ENCODE assay signal across 26 cellular contexts in the genomic region with DNA sequence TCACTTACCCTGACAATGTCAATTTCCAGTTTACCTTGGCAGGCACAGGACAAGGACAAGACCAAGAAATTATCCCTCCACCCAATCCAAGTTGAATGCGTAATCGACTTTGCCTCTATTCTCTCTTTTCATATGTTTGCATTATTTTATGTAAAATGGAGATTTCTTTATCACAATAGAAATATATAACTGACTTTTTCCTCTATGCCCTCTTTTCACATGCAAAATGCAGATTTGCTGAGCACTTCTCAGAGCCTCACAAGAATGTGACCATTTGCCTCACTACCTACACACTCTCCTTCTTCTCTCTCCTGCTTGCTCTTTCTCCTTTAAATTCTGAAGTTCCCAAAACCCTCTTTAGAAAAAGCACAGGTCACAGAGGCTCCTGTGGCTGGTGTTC. TPM values are rescaled to one million over a fixed set of nuclear protein-coding genes. Genes with fewer than 3 reads are reported as not detected.
A peak's percentile ranks its signal among the peaks of the same experiment; 100 is the strongest.
DNase-seq lines count a peak whose midpoint lies in the region; ATAC-seq, FAIRE-seq and TF ChIP-seq lines count a peak whose summit lies in the region.
"Had no signal": no experiment of that assay in that cellular context is flagged by ENCODE, and none has a peak within 500 bp of the region (broad histone marks: within the 10 kb centered on the region; RNA-seq: fewer than 3 reads in every experiment).

No MANE protein-coding gene starts in this region.

- H2BK12ac ChIP-seq in H9 (ENCODE audit: insufficient read length, low read depth, low read length) (no peak overlapping the region), H1 (ENCODE audit: low read depth, low read length) (no peak overlapping the region)

- H3K4me2 ChIP-seq in H9 (ENCODE audit: insufficient read depth, insufficient read length, low read length) = no peak overlapping the region
- H3K4me2 ChIP-seq in H1 (ENCODE audit: insufficient read depth in 1 of 2, low read depth in 2 of 2, low read length in 2 of 2) = no peak overlapping the region
- H3K4me2 ChIP-seq: A549; BLaER1 treated with 17β-estradiol and CSF1 and Interleukin-3, amounts not matched to agents 10 nM and 100 nM had no signal

- no peak for TF ChIP-seq EP300 in H1 (IDR thresholded peaks at IDR 0.05; ENCODE audit: borderline replicate concordance in 1 of 2, low read depth in 2 of 2, low read length in 2 of 2)

- H3K4me1 Mint-ChIP-seq in H9 = peaks cover 50 to 55% of the 10 kb centered on the region in 2 experiments

- H2BK15ac ChIP-seq in H9 (ENCODE audit: low read depth, low read length) = no peak overlapping the region
- no peak overlapping the region for H2BK15ac ChIP-seq in H1 (ENCODE audit: low read length)

- intact Hi-C loops in breast epithelium (cut with DNase I; ENCODE audit: low total_unique reads) = no loop called here

- no peak overlapping the region for H2BK120ac ChIP-seq in H9 (ENCODE audit: low read depth, low read length, poor library complexity, severe bottlenecking)
- no peak overlapping the region for H2BK120ac ChIP-seq in H1 (replicated peaks; ENCODE audit: low read depth, low read length)

- H2BK5ac ChIP-seq in H9 (ENCODE audit: insufficient read length, low read length) = no peak overlapping the region
- no peak overlapping the region for H2BK5ac ChIP-seq in H1 (ENCODE audit: low read depth, low read length)

- no peak overlapping the region for H3K23ac ChIP-seq in H9 (ENCODE audit: insufficient read length, low read depth, low read length)
- no peak overlapping the region for H3K23ac ChIP-seq in H1 (ENCODE audit: insufficient read length)

- H3K4me3 Mint-ChIP-seq in H9 = peak overlapping the region in 1 of 2 experiments; percentile 5; a peak in 1 of 5 replicates
- H3K4me3 Mint-ChIP-seq: CD14-positive monocyte; CD4-positive, alpha-beta T cell; CD8-positive, alpha-beta memory T cell; HFFc6 had no signal

- TF ChIP-seq RAD21 in H1 (IDR thresholded peaks at IDR 0.05 in 1 of 2, conservative IDR thresholded peaks at IDR 0.05 in 1 of 2; ENCODE audit: low read depth in 2 of 2, low read length in 2 of 2) = no peak

- no peak for DNase-seq in H9
- no peak for DNase-seq in H1 (ENCODE audit: low read depth in 1 of 2, low spot score in 2 of 2)
- DNase-seq in midbrain (lab: John Stamatoyannopoulos, UW) = no peak
- no peak for DNase-seq in breast epithelium (ENCODE audit: low spot score in 2 of 2)
- no peak for DNase-seq in omental fat pad (ENCODE audit: low spot score)
- DNase-seq: 8988T; ACHN; AML-193; BE2C; CD4-positive, alpha-beta T cell; CD8-positive, alpha-beta memory T cell; DMS 273 treated with DMSO at 0.1 percent for 48 hours; DMS79; EL; GDM1; GOT3; H7; HFFc6 had no signal

- H3K9me3 Mint-ChIP-seq in H9 = no peaks in the 10 kb centered on the region
- H3K9me3 Mint-ChIP-seq: CD14-positive monocyte; CD4-positive, alpha-beta T cell; CD8-positive, alpha-beta memory T cell; HFFc6 had no signal

- no peak overlapping the region for H3K4me3 ChIP-seq in HUES64 (ENCODE audit: low read length)
- H3K4me3 ChIP-seq in H1 (ENCODE audit: extremely low read depth in 1 of 4, insufficient read depth in 2 of 4, low read depth in 3 of 4, low read length in 4 of 4) = no peak overlapping the region
- H3K4me3 ChIP-seq in breast epithelium = no peak overlapping the region
- H3K4me3 ChIP-seq: A549; BLaER1 treated with 17β-estradiol and CSF1 and Interleukin-3, amounts not matched to agents 10 nM and 100 nM; GM12878 had no signal

- H2AFZ ChIP-seq in H9 (ENCODE audit: low read length) = no peak overlapping the region
- no peak overlapping the region for H2AFZ ChIP-seq in H1 (ENCODE audit: low read length)

- H3K27me3 ChIP-seq in H9 (ENCODE audit: insufficient read depth, low read length) = no peaks in the 10 kb centered on the region
- H3K27me3 ChIP-seq in HUES64 (ENCODE audit: insufficient read depth, low read length) = no peaks in the 10 kb centered on the region
- H3K27me3 ChIP-seq in H1 (replicated peaks in 1 of 4; ENCODE audit: control insufficient read depth in 3 of 4, extremely low read depth in 1 of 4, insufficient read depth in 3 of 4, low read length in 3 of 4) = no peaks in the 10 kb centered on the region
- H3K27me3 ChIP-seq in breast epithelium = no peaks in the 10 kb centered on the region
- H3K27me3 ChIP-seq: BLaER1 treated with 17β-estradiol and CSF1 and Interleukin-3, amounts not matched to agents 10 nM and 100 nM had no signal

- H2AK5ac ChIP-seq in H9 (ENCODE audit: insufficient read length, low read length) (no peak overlapping the region), H1 (ENCODE audit: low read depth, low read length) (no peak overlapping the region)

- no peaks in the 10 kb centered on the region for H4K20me1 ChIP-seq in H9 (ENCODE audit: control insufficient read depth, insufficient read depth, insufficient read length)
- H4K20me1 ChIP-seq in H1 (replicated peaks in 1 of 2; ENCODE audit: control insufficient read depth in 1 of 2, insufficient read depth in 2 of 2, low read length in 2 of 2) = no peaks in the 10 kb centered on the region
- H4K20me1 ChIP-seq: BLaER1 treated with 17β-estradiol and CSF1 and Interleukin-3, amounts not matched to agents 10 nM and 100 nM had no signal

- H3K18ac ChIP-seq in H9 (ENCODE audit: insufficient read length, low read depth, low read length) = no peak overlapping the region
- no peak overlapping the region for H3K18ac ChIP-seq in H1 (ENCODE audit: extremely low read depth, low read length)

- no peaks in the 10 kb centered on the region; the same call in 1 of the 2 replicates for H3K27me3 Mint-ChIP-seq in H9 (ENCODE audit: low read depth)

- H3K9ac ChIP-seq in H9 (ENCODE audit: extremely low read depth, insufficient read length, low read length) (no peak overlapping the region), HUES64 (ENCODE audit: low read depth, low read length) (no peak overlapping the region), H1 (replicated peaks in 1 of 4; ENCODE audit: extremely low read depth in 1 of 4, low read depth in 3 of 4, low read length in 3 of 4) (no peak overlapping the region)
- H3K9ac ChIP-seq: BLaER1 treated with 17β-estradiol and CSF1 and Interleukin-3, amounts not matched to agents 10 nM and 100 nM had no signal

- H2BK20ac ChIP-seq in H9 (ENCODE audit: low read depth, low read length, poor library complexity, severe bottlenecking) = no peak overlapping the region
- no peak overlapping the region for H2BK20ac ChIP-seq in H1 (ENCODE audit: low read length)

- H3K27ac ChIP-seq in H9 (ENCODE audit: insufficient read length, low read depth, low read length) (peak overlapping the region; percentile 16), HUES64 (ENCODE audit: low read depth, low read length) (peak overlapping the region; percentile 28; the same call in 1 of the 2 replicates), H1 (ENCODE audit: low read depth, low read length) (0 out of 2 replicates have a peak overlapping the region, but pooled peaks have one; percentile 40), breast epithelium (no peak overlapping the region)
- H3K27ac ChIP-seq: A549; BLaER1 treated with 17β-estradiol and CSF1 and Interleukin-3, amounts not matched to agents 10 nM and 100 nM had no signal

- no peak overlapping the region for H4K5ac ChIP-seq in H9 (ENCODE audit: insufficient read length, low read depth, low read length)
- no peak overlapping the region for H4K5ac ChIP-seq in H1 (ENCODE audit: insufficient read length, low read depth, low read length)

- H3K36me3 Mint-ChIP-seq in H9 (ENCODE audit: insufficient read depth in 1 of 3, low read depth in 3 of 3) = no peaks in the 10 kb centered on the region; a peak in 1 of 7 replicates
- H3K36me3 Mint-ChIP-seq: CD14-positive monocyte had no signal

- no peak for ATAC-seq in HG02678 (IDR thresholded peaks at IDR 0.05; ENCODE audit: unreplicated experiment)
- ATAC-seq in omental fat pad (ENCODE audit: low FRiP score) = no peak
- ATAC-seq: A549, GM12878 had no signal

- CTCF ChIA-PET in H1 (lab: Charles Lee; ENCODE audit: partially characterized antibody) = no interaction called here

- H3K4me1 ChIP-seq in H9 (ENCODE audit: insufficient read depth, low read length) (peaks cover 15% of the 10 kb centered on the region; the same call in 1 of the 2 replicates), HUES64 (ENCODE audit: insufficient read depth, low read length) (peaks cover 40% of the 10 kb centered on the region), H1 (replicated peaks in 1 of 4; ENCODE audit: control insufficient read depth in 3 of 4, insufficient read depth in 4 of 4, low read length in 3 of 4) (peaks cover 4 to 17% (median 16%) of the 10 kb centered on the region in 4 experiments; a peak in 6 of 7 replicates), breast epithelium (no peaks in the 10 kb centered on the region)
- H3K4me1 ChIP-seq: A549, BE2C had no signal

- H3K23me2 ChIP-seq in H9 (ENCODE audit: insufficient read length, low read depth, low read length, poor library complexity, severe bottlenecking) (no peaks in the 10 kb centered on the region), H1 (ENCODE audit: low read depth, low read length) (no peaks in the 10 kb centered on the region)

- no peak overlapping the region for H4K91ac ChIP-seq in H9 (ENCODE audit: insufficient read length, low read depth, low read length)
- no peak overlapping the region for H4K91ac ChIP-seq in H1 (replicated peaks; ENCODE audit: insufficient read length, low read length)

- H4K8ac ChIP-seq in H9 (replicated peaks; ENCODE audit: insufficient read length, low read depth, low read length) = no peak overlapping the region
- no peak overlapping the region for H4K8ac ChIP-seq in H1 (ENCODE audit: extremely low read depth, insufficient read depth, low read length)

- H3T11ph ChIP-seq in H9 (ENCODE audit: low read length) = no peak overlapping the region

- no peaks in the 10 kb centered on the region for H3K79me1 ChIP-seq in H9 (ENCODE audit: insufficient read depth, low read depth, low read length, poor library complexity, severe bottlenecking)
- no peaks in the 10 kb centered on the region for H3K79me1 ChIP-seq in H1 (ENCODE audit: low read depth, low read length)

- H3K27ac Mint-ChIP-seq in H9 = peak overlapping the region in 2 of 3 experiments; percentile 51 to 94; a peak in 5 of 7 replicates
- H3K27ac Mint-ChIP-seq: CD14-positive monocyte; CD4-positive, alpha-beta T cell; CD8-positive, alpha-beta memory T cell; HFFc6 had no signal

- H3K14ac ChIP-seq in H9 (ENCODE audit: insufficient read depth, low read length) (no peak overlapping the region), H1 (ENCODE audit: insufficient read length) (no peak overlapping the region)

- H3K79me2 ChIP-seq in H9 (ENCODE audit: insufficient read depth, low read length) (no peaks in the 10 kb centered on the region), H1 (ENCODE audit: control insufficient read depth in 1 of 2, insufficient read depth in 2 of 2, low read length in 2 of 2) (no peaks in the 10 kb centered on the region)

- H3K56ac ChIP-seq in H9 (ENCODE audit: insufficient read length, low read depth, low read length) (no peak overlapping the region), H1 (replicated peaks; ENCODE audit: insufficient read length, low read depth, low read length) (no peak overlapping the region)

- no peak overlapping the region for H3K4ac ChIP-seq in H9 (ENCODE audit: low read depth, low read length)
- H3K4ac ChIP-seq in H1 (replicated peaks; ENCODE audit: insufficient read length, low read depth, low read length) = no peak overlapping the region

- TF ChIP-seq POLR2A in H1 (IDR thresholded peaks at IDR 0.05; ENCODE audit: control extremely low read depth in 1 of 2, low read depth in 2 of 2, low read length in 2 of 2) (no peak), breast epithelium (IDR thresholded peaks at IDR 0.05) (no peak)

- TF ChIP-seq CTCF in H9 (conservative IDR thresholded peaks at IDR 0.05) = no peak
- TF ChIP-seq CTCF in H1 (IDR thresholded peaks at IDR 0.05; ENCODE audit: control extremely low read depth in 1 of 3, insufficient read depth in 1 of 3, low read depth in 1 of 3, low read length in 3 of 3) = no peak
- no peak for TF ChIP-seq CTCF in breast epithelium (IDR thresholded peaks at IDR 0.05)
- TF ChIP-seq CTCF in omental fat pad (IDR thresholded peaks at IDR 0.05) = no peak

- no CpG with 5 or more reads among the region's 2 CpGs for WGBS in H9 (ENCODE audit: extremely low coverage, insufficient read length, low lambda C conversion rate)
- 80% methylated on average over 1 of the region's 2 CpGs for WGBS in HUES64
- 71% methylated on average over 2 of the region's 2 CpGs; no CpG with 5 or more reads in 1 of the 2 experiments for WGBS in H1 (ENCODE audit: extremely low coverage in 1 of 2, insufficient coverage in 1 of 2, insufficient read length in 1 of 2, insufficient replicate concordance in 2 of 2, low coverage in 1 of 2, low lambda C conversion rate in 2 of 2, missing lambda C conversion rate in 1 of 2), 2 experiments

- no peaks in the 10 kb centered on the region for H3K9me3 ChIP-seq in H9 (ENCODE audit: control insufficient read depth, low read depth, low read length)
- no peaks in the 10 kb centered on the region for H3K9me3 ChIP-seq in HUES64 (ENCODE audit: insufficient read depth, low read depth, low read length)
- no peaks in the 10 kb centered on the region for H3K9me3 ChIP-seq in H1 (ENCODE audit: insufficient read depth in 2 of 2, low read depth in 1 of 2, low read length in 1 of 2)
- H3K9me3 ChIP-seq in breast epithelium = no peaks in the 10 kb centered on the region
- H3K9me3 ChIP-seq: A549; BE2C; BLaER1 treated with 17β-estradiol and CSF1 and Interleukin-3, amounts not matched to agents 10 nM and 100 nM had no signal

- POLR2A ChIA-PET in H1 (lab: Charles Lee; ENCODE audit: partially characterized antibody) = no interaction called here

- no peaks in the 10 kb centered on the region for H3K36me3 ChIP-seq in HUES64 (ENCODE audit: insufficient read depth, low read length)
- H3K36me3 ChIP-seq in H1 (ENCODE audit: control insufficient read depth in 2 of 4, insufficient read depth in 4 of 4, low read length in 3 of 4) = no peaks in the 10 kb centered on the region
- H3K36me3 ChIP-seq in breast epithelium = no peaks in the 10 kb centered on the region
- H3K36me3 ChIP-seq: BE2C; BLaER1 treated with 17β-estradiol and CSF1 and Interleukin-3, amounts not matched to agents 10 nM and 100 nM had no signal

- FAIRE-seq in H1 (lab: Jason Lieb, UNC) = no peak
- FAIRE-seq: A549, D721Med, GM12878, GM19239 had no signal

RNA-seq across cellular contexts. Expression of gene CYP3A43, which starts 15.1 kb away (rescaled TPM):
- total RNA-seq in H9 (2021) (not detected in 2 replicates), breast epithelium (not detected), omental fat pad (not detected)
- polyA plus RNA-seq in HUES64 (2013, experiment 1 of 2) = not detected
- polyA plus RNA-seq in HUES64 (2013, experiment 2 of 2) = not detected
- not detected in 2 replicates for total RNA-seq in H1 (2021; fragmentation: NEBNext Ultra II Directional; extraction: Animal tissue kit (Norgen Biotek cat#: 25700))
- 0.06 TPM in 1 of 2 replicates, not detected in the other for polyA plus RNA-seq in H1 (2011; rRNA removed)
- polyA plus RNA-seq in H1 (2011; cell fraction: cytosol; rRNA removed) = not detected
- 0.20 TPM for polyA plus RNA-seq in H1 (2011; cell fraction: nucleus; rRNA removed)
- polyA plus RNA-seq in H1 (2012, experiment 1 of 2) = not detected in 4 replicates
- polyA plus RNA-seq in H1 (2012, experiment 2 of 2) = not detected
- polyA plus RNA-seq in H1 (2013, experiment 1 of 2) = not detected
- not detected for polyA plus RNA-seq in H1 (2013, experiment 2 of 2)
- 0.15 TPM in 1 of 2 replicates, not detected in the other for polyA minus RNA-seq in H1 (2011; rRNA and poly(A)+ RNA removed)
- polyA minus RNA-seq in H1 (2011; cell fraction: cytosol; rRNA and poly(A)+ RNA removed) = not detected
- not detected for polyA minus RNA-seq in H1 (2011; cell fraction: nucleus; rRNA and poly(A)+ RNA removed)
- total RNA-seq: CD4-positive, alpha-beta T cell; CD8-positive, alpha-beta memory T cell; GM12878; H7; HFFc6 had no signal
- polyA plus RNA-seq: A549; CD14-positive monocyte; CD8-positive, alpha-beta memory T cell had no signal

RNA-seq across cellular contexts. Expression of gene OR2AE1, which starts 33.9 kb away (rescaled TPM):
- total RNA-seq in H9 (2021) (not detected in 2 replicates), breast epithelium (under 1 TPM; 0.32 to 0.98 (median 0.88) TPM), omental fat pad (1 to 10 TPM in 1 of 4 donors, under 1 TPM in 1, not detected in 2; 0.72 to 1.2 TPM)
- not detected for polyA plus RNA-seq in HUES64 (2013, experiment 1 of 2)
- not detected for polyA plus RNA-seq in HUES64 (2013, experiment 2 of 2)
- not detected in 2 replicates for total RNA-seq in H1 (2021; fragmentation: NEBNext Ultra II Directional; extraction: Animal tissue kit (Norgen Biotek cat#: 25700))
- polyA plus RNA-seq in H1 (2011; rRNA removed) = not detected in 2 replicates
- not detected for polyA plus RNA-seq in H1 (2011; cell fraction: cytosol; rRNA removed)
- polyA plus RNA-seq in H1 (2011; cell fraction: nucleus; rRNA removed) = not detected
- not detected in 4 replicates for polyA plus RNA-seq in H1 (2012, experiment 1 of 2)
- polyA plus RNA-seq in H1 (2012, experiment 2 of 2) = not detected
- not detected for polyA plus RNA-seq in H1 (2013, experiment 1 of 2)
- polyA plus RNA-seq in H1 (2013, experiment 2 of 2) = not detected
- polyA minus RNA-seq in H1 (2011; rRNA and poly(A)+ RNA removed) = not detected in 2 replicates
- not detected for polyA minus RNA-seq in H1 (2011; cell fraction: cytosol; rRNA and poly(A)+ RNA removed)
- not detected for polyA minus RNA-seq in H1 (2011; cell fraction: nucleus; rRNA and poly(A)+ RNA removed)
- total RNA-seq: CD4-positive, alpha-beta T cell; H7; HFFc6 had no signal
- polyA plus RNA-seq: CD14-positive monocyte; CD8-positive, alpha-beta memory T cell had no signal

RNA-seq across cellular contexts. Expression of gene CYP3A4, which starts 58.9 kb away (rescaled TPM):
- not detected in 2 replicates for total RNA-seq in H9 (2021)
- not detected for polyA plus RNA-seq in HUES64 (2013, experiment 1 of 2)
- polyA plus RNA-seq in HUES64 (2013, experiment 2 of 2) = not detected
- total RNA-seq in H1 (2021; fragmentation: NEBNext Ultra II Directional; extraction: Animal tissue kit (Norgen Biotek cat#: 25700)) = not detected in 2 replicates
- polyA plus RNA-seq in H1 (2011; rRNA removed) = not detected in 2 replicates
- polyA plus RNA-seq in H1 (2011; cell fraction: cytosol; rRNA removed) = not detected
- not detected for polyA plus RNA-seq in H1 (2011; cell fraction: nucleus; rRNA removed)
- polyA plus RNA-seq in H1 (2012, experiment 1 of 2) = not detected in 4 replicates
- not detected for polyA plus RNA-seq in H1 (2012, experiment 2 of 2)
- not detected for polyA plus RNA-seq in H1 (2013, experiment 1 of 2)
- polyA plus RNA-seq in H1 (2013, experiment 2 of 2) = not detected
- not detected in 2 replicates for polyA minus RNA-seq in H1 (2011; rRNA and poly(A)+ RNA removed)
- polyA minus RNA-seq in H1 (2011; cell fraction: cytosol; rRNA and poly(A)+ RNA removed) = not detected
- not detected for polyA minus RNA-seq in H1 (2011; cell fraction: nucleus; rRNA and poly(A)+ RNA removed)
- under 1 TPM; 0.33 to 0.64 (median 0.59) TPM for total RNA-seq in breast epithelium
- 1 to 10 TPM in 1 of 4 donors, under 1 TPM in 1, not detected in 2; 0.60 to 1.8 TPM for total RNA-seq in omental fat pad
- total RNA-seq: CD4-positive, alpha-beta T cell; CD8-positive, alpha-beta memory T cell; H7; HFFc6 had no signal
- polyA plus RNA-seq: CD14-positive monocyte; CD8-positive, alpha-beta memory T cell had no signal

Comparison
In these comparisons a context has a peak if more than half of its experiments do, and no peak if none do; other contexts are left out.
1. H3K27ac ChIP-seq: peak in H9 (single experiment), HUES64 (single experiment) and H1 (single experiment); none in breast epithelium (0 of 2).